Comparison of ENCODE assay signal across 10 cellular contexts in the genomic region with DNA sequence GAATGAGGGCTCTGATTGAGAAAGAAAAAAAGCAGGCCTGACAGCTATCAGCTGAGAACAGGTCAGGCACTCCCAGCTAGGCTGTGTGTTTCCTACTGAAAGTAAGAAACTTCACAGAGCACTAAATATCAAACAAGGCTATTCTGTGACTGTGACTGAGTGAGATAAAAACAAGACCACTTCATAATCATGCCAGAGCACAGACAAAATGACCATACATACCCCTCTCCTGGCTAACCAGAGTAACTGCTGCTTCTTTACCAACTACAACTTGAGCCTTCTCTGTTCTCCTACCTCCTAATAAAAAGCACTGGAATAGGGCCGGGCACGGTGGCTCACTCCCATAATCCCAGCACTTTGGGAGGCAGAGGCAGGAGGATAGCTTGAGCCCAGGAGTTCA. TPM values are rescaled to one million over a fixed set of nuclear protein-coding genes. Genes with fewer than 3 reads are reported as not detected.
A peak's percentile ranks its signal among the peaks of the same experiment; 100 is the strongest.
DNase-seq lines count a peak whose midpoint lies in the region; ATAC-seq, FAIRE-seq and TF ChIP-seq lines count a peak whose summit lies in the region.
"Had no signal": no experiment of that assay in that cellular context is flagged by ENCODE, and none has a peak within 500 bp of the region (broad histone marks: within the 10 kb centered on the region; RNA-seq: fewer than 3 reads in every experiment).

No MANE protein-coding gene starts in this region.

- no peaks in the 10 kb centered on the region for H3K9me1 ChIP-seq in K562 (ENCODE audit: control insufficient read depth, insufficient read depth, low read length)

- TF ChIP-seq RAD21 in Ishikawa (IDR thresholded peaks at IDR 0.05; ENCODE audit: low read depth) (peak; percentile 11; the same call in 1 of the 2 replicates), K562 (CRISPR knock-in tag; conservative IDR thresholded peaks at IDR 0.05 in 1 of 2, IDR thresholded peaks at IDR 0.05 in 1 of 2) (peak; percentile 78 to 93)

- peak overlapping the region in 1 of 2 experiments; percentile 17; a peak in 1 of 4 replicates for H3K9ac ChIP-seq in K562 (ENCODE audit: insufficient read depth in 1 of 2, low read depth in 2 of 2, low read length in 2 of 2)

- in situ Hi-C loops in K562 (cut with MboI) = no loop called here

- TF ChIP-seq CTCF in GM10248 (IDR thresholded peaks at IDR 0.05; ENCODE audit: control extremely low read depth, extremely low read depth, low read depth, missing control alignments) = peak; percentile 36
- peak; percentile 62 to 87 (median 67) for TF ChIP-seq CTCF in K562 (IDR thresholded peaks at IDR 0.05 in 2 of 3, conservative IDR thresholded peaks at IDR 0.05 in 1 of 3; ENCODE audit: insufficient read depth in 2 of 3, low read depth in 1 of 3, low read length in 3 of 3)
- TF ChIP-seq CTCF in osteoblast (IDR thresholded peaks at IDR 0.05; ENCODE audit: extremely low read depth, low read depth, low read length) = peak; percentile 34
- TF ChIP-seq CTCF in body of pancreas (IDR thresholded peaks at IDR 0.05) = no peak

- POLR2A ChIA-PET in GM10248 (lab: Yijun Ruan, JAX) (no interaction called here), K562 (lab: Yijun Ruan, JAX) (interaction anchor here (1.0 kb wide), 1 partner anchor 26 kb away, joined by 3 read pairs; no protein-coding TSS in a partner anchor)

- H3K4me2 ChIP-seq in K562 (ENCODE audit: insufficient read depth, low read length) = peak overlapping the region; percentile 13; the same call in 1 of the 2 replicates
- no peak overlapping the region for H3K4me2 ChIP-seq in osteoblast (ENCODE audit: insufficient read depth, low read length)

- DNase-seq in GM10248 (ENCODE audit: extremely low spot score) (peak; percentile 30), K562 (ENCODE audit: extremely low read depth in 1 of 4, low spot score in 3 of 4) (peak; percentile 38 to 86 (median 68)), osteoblast (ENCODE audit: insufficient read length, low spot score, missing footprints) (peak; percentile 85), body of pancreas (no peak), posterior cingulate gyrus (no peak)
- DNase-seq: left lung; stimulated activated CD4-positive, alpha-beta T cell treated with anti-CD3 and anti-CD28 coated beads, Interleukin-4, amount 100 ng/mL, for 4 hours had no signal

- H3K79me2 ChIP-seq in K562 (ENCODE audit: control insufficient read depth, insufficient read depth, low read length) = no peaks in the 10 kb centered on the region
- H3K79me2 ChIP-seq in osteoblast (ENCODE audit: insufficient read depth, low read length) = no peaks in the 10 kb centered on the region

- H3K4me3 ChIP-seq in K562 (no peak overlapping the region), osteoblast (ENCODE audit: insufficient read depth, low read length) (no peak overlapping the region), body of pancreas (no peak overlapping the region)
- H3K4me3 ChIP-seq: left lung had no signal

- H3K9me3 ChIP-seq in K562 (replicated peaks; ENCODE audit: control insufficient read depth, insufficient read depth, low read depth, low read length) = no peaks in the 10 kb centered on the region
- no peaks in the 10 kb centered on the region for H3K9me3 ChIP-seq in osteoblast (ENCODE audit: low read depth, low read length)
- H3K9me3 ChIP-seq in body of pancreas = no peaks in the 10 kb centered on the region
- H3K9me3 ChIP-seq: left lung had no signal

- intact Hi-C loops in K562 (cut with micrococcal nuclease) = loop anchor here (1.0 to 2.0 kb wide), 3 partner anchors 76 to 152 kb away; no protein-coding TSS in a partner anchor
- intact Hi-C loops in body of pancreas (cut with DNase I) = no loop called here
- intact Hi-C loops in posterior cingulate gyrus (cut with DNase I) = no loop called here

- TF ChIP-seq EP300 in Ishikawa (IDR thresholded peaks at IDR 0.05; ENCODE audit: borderline replicate concordance) (no peak), K562 (IDR thresholded peaks at IDR 0.05; ENCODE audit: low read length) (peak; percentile 68)

- H3K27me3 ChIP-seq in K562 (ENCODE audit: control insufficient read depth in 2 of 2, insufficient read depth in 2 of 2, low read length in 2 of 2) (no peaks in the 10 kb centered on the region), osteoblast (ENCODE audit: insufficient read depth, low read length) (peaks cover 12% of the 10 kb centered on the region), body of pancreas (no peaks in the 10 kb centered on the region)
- H3K27me3 ChIP-seq: left lung had no signal

- H2AFZ ChIP-seq in K562 (ENCODE audit: low read depth, low read length) (no peak overlapping the region; the same call in 1 of the 2 replicates), osteoblast (ENCODE audit: low read length) (no peak overlapping the region)

- TF ChIP-seq POLR2A in K562 (conservative IDR thresholded peaks at IDR 0.05) (no peak), body of pancreas (IDR thresholded peaks at IDR 0.05) (no peak)

- FAIRE-seq in K562 (lab: Jason Lieb, UNC) = peak; percentile 94

- BruUV-seq in K562 (replicated peaks; lab: Mats Ljungman, UMichigan) = no TSS peak

- ATAC-seq in K562 = peak; percentile 95
- no peak for ATAC-seq in body of pancreas
- no peak for ATAC-seq in GM18873 (IDR thresholded peaks at IDR 0.05; ENCODE audit: low FRiP score, unreplicated experiment)
- ATAC-seq: left lung had no signal

- no peaks in the 10 kb centered on the region for H4K20me1 ChIP-seq in K562 (replicated peaks; ENCODE audit: control insufficient read depth, insufficient read depth, low read length)
- H4K20me1 ChIP-seq in osteoblast (ENCODE audit: insufficient read depth, low read length) = no peaks in the 10 kb centered on the region

- WGBS in K562 (ENCODE audit: insufficient coverage, low coverage, missing lambda C conversion rate) = 13% methylated on average over 2 of the region's 2 CpGs
- WGBS in body of pancreas, 2 donors = 89 to 100% methylated on average over 2 of the region's 2 CpGs

- H3K27ac ChIP-seq in K562 (ENCODE audit: extremely low read depth, low read depth, low read length) (no peak overlapping the region), osteoblast (ENCODE audit: low read depth, low read length) (no peak overlapping the region), body of pancreas (no peak overlapping the region)
- H3K27ac ChIP-seq: left lung had no signal

- CTCF ChIA-PET in GM10248 (lab: Yijun Ruan, JAX) = interaction anchor here (1.0 to 1.8 kb wide), 3 partner anchors 10 to 21 kb away, joined by 3 to 7 read pairs (median 4); no protein-coding TSS in a partner anchor
- CTCF ChIA-PET in K562 (lab: Yijun Ruan, JAX; ENCODE audit: low intra/inter-chr PET ratio) = no interaction called here

- peaks cover 8 to 40% of the 10 kb centered on the region in 2 experiments for H3K4me1 ChIP-seq in K562 (replicated peaks in 1 of 2; ENCODE audit: control insufficient read depth in 2 of 2, insufficient read depth in 2 of 2, low read length in 2 of 2)
- H3K4me1 ChIP-seq in osteoblast (ENCODE audit: insufficient read depth, low read length) = no peaks in the 10 kb centered on the region
- H3K4me1 ChIP-seq in body of pancreas = no peaks in the 10 kb centered on the region
- H3K4me1 ChIP-seq: left lung had no signal

- H3K36me3 ChIP-seq in K562 (ENCODE audit: control insufficient read depth, insufficient read depth, low read length) (no peaks in the 10 kb centered on the region), osteoblast (ENCODE audit: insufficient read depth, low read length) (no peaks in the 10 kb centered on the region), body of pancreas (replicated peaks in 1 of 2; ENCODE audit: insufficient read depth in 1 of 2, low read depth in 2 of 2) (no peaks in the 10 kb centered on the region)
- H3K36me3 ChIP-seq: left lung had no signal

RNA-seq across cellular contexts. Expression of gene BTN1A1, which starts 6.8 kb away (rescaled TPM):
- total RNA-seq in K562 (2011; cell fraction: chromatin; rRNA removed; ENCODE audit: low replicate concordance) = not detected in 2 replicates
- not detected in 2 replicates for total RNA-seq in K562 (2011; cell fraction: nucleolus; rRNA removed)
- not detected in 2 replicates for total RNA-seq in K562 (2011; cell fraction: nucleoplasm; rRNA removed)
- total RNA-seq in K562 (2014; rRNA removed) = 0.09 TPM in 1 of 2 replicates, not detected in the other
- 0.15 TPM in 1 of 2 replicates, not detected in the other for total RNA-seq in K562 (2014; rRNA removed; fragmentation: Illumina TruSeq; extraction: Trizol)
- total RNA-seq in K562 (2015; rRNA removed; fragmentation: Illumina TruSeq; extraction: Trizol) = not detected in 2 replicates
- 0.09 TPM in 1 of 2 replicates, not detected in the other for total RNA-seq in K562 (2021)
- 0.04 TPM in 2 replicates for polyA plus RNA-seq in K562 (2011; rRNA removed)
- polyA plus RNA-seq in K562 (2011; cell fraction: cytosol; rRNA removed) = 0.01 TPM in 1 of 2 replicates, not detected in the other
- polyA plus RNA-seq in K562 (2011; cell fraction: nucleus; rRNA removed) = not detected in 2 replicates
- polyA plus RNA-seq in K562 (2012) = 0.04 and 0.05 TPM in 2 replicates
- 0.06 TPM in 1 of 2 replicates, not detected in the other for polyA plus RNA-seq in K562 (2014; fragmentation: Illumina TruSeq; extraction: Trizol)
- polyA plus RNA-seq in K562 (2014; fragmentation: Nextera tagmentation; extraction: Ambion mirVana) = under 1 TPM in 1 of 2 experiments, not detected in 1; 0.01 TPM
- not detected in 2 replicates for polyA plus RNA-seq in K562 (2014; rRNA removed)
- not detected in 2 replicates for polyA minus RNA-seq in K562 (2011; rRNA and poly(A)+ RNA removed)
- polyA minus RNA-seq in K562 (2011; cell fraction: cytosol; rRNA and poly(A)+ RNA removed) = not detected in 2 replicates
- polyA minus RNA-seq in K562 (2011; cell fraction: nucleus; rRNA and poly(A)+ RNA removed) = not detected in 2 replicates
- total RNA-seq in osteoblast = under 0.01 TPM in 2 replicates
- not detected for total RNA-seq in body of pancreas
- total RNA-seq: left lung; T-helper 2 cell treated with Interferon-gamma antibody and Interleukin-4, amounts not matched to agents 100 ng/mL and 5 ng/mL, for 36 hours had no signal

RNA-seq across cellular contexts. Expression of gene BTN2A1, which starts 35.5 kb away (rescaled TPM):
- total RNA-seq in K562 (2011; cell fraction: chromatin; rRNA removed; ENCODE audit: low replicate concordance) = 41.4 and 45.8 TPM in 2 replicates
- total RNA-seq in K562 (2011; cell fraction: nucleolus; rRNA removed) = 30.1 and 32.4 TPM in 2 replicates
- total RNA-seq in K562 (2011; cell fraction: nucleoplasm; rRNA removed) = 28.4 and 29.5 TPM in 2 replicates
- 6.7 and 6.8 TPM in 2 replicates for total RNA-seq in K562 (2014; rRNA removed)
- total RNA-seq in K562 (2014; rRNA removed; fragmentation: Illumina TruSeq; extraction: Trizol) = 17.2 and 17.6 TPM in 2 replicates
- total RNA-seq in K562 (2015; rRNA removed; fragmentation: Illumina TruSeq; extraction: Trizol) = 15.9 and 16.2 TPM in 2 replicates
- total RNA-seq in K562 (2021) = 13.0 and 13.5 TPM in 2 replicates
- polyA plus RNA-seq in K562 (2011; rRNA removed) = 18.9 and 23.2 TPM in 2 replicates
- 13.3 and 16.1 TPM in 2 replicates for polyA plus RNA-seq in K562 (2011; cell fraction: cytosol; rRNA removed)
- 33.9 and 39.5 TPM in 2 replicates for polyA plus RNA-seq in K562 (2011; cell fraction: nucleus; rRNA removed)
- polyA plus RNA-seq in K562 (2012) = 12.6 and 22.3 TPM in 2 replicates
- polyA plus RNA-seq in K562 (2014; fragmentation: Illumina TruSeq; extraction: Trizol) = 19.4 and 22.1 TPM in 2 replicates
- polyA plus RNA-seq in K562 (2014; fragmentation: Nextera tagmentation; extraction: Ambion mirVana) = 10 to 100 TPM in 1 of 2 experiments, 1 to 10 TPM in 1; 7.0 to 16.4 TPM
- polyA plus RNA-seq in K562 (2014; rRNA removed) = 18.0 and 21.7 TPM in 2 replicates
- polyA minus RNA-seq in K562 (2011; rRNA and poly(A)+ RNA removed) = 22.7 and 32.0 TPM in 2 replicates
- 6.4 and 8.2 TPM in 2 replicates for polyA minus RNA-seq in K562 (2011; cell fraction: cytosol; rRNA and poly(A)+ RNA removed)
- polyA minus RNA-seq in K562 (2011; cell fraction: nucleus; rRNA and poly(A)+ RNA removed) = 11.0 and 19.7 TPM in 2 replicates
- 10.5 and 11.5 TPM in 2 replicates for total RNA-seq in osteoblast
- total RNA-seq in body of pancreas = 10 to 100 TPM in 1 of 2 donors, 1 to 10 TPM in 1; 6.2 to 16.5 TPM

RNA-seq across cellular contexts. Expression of gene HMGN4, which starts 44.9 kb away (rescaled TPM):
- total RNA-seq in K562 (2011; cell fraction: chromatin; rRNA removed; ENCODE audit: low replicate concordance) = 23.4 and 44.5 TPM in 2 replicates
- 13.5 and 15.3 TPM in 2 replicates for total RNA-seq in K562 (2011; cell fraction: nucleolus; rRNA removed)
- total RNA-seq in K562 (2011; cell fraction: nucleoplasm; rRNA removed) = 28.3 and 34.4 TPM in 2 replicates
- total RNA-seq in K562 (2014; rRNA removed) = 71.8 and 87.5 TPM in 2 replicates
- 134 and 145 TPM in 2 replicates for total RNA-seq in K562 (2014; rRNA removed; fragmentation: Illumina TruSeq; extraction: Trizol)
- 100 and 102 TPM in 2 replicates for total RNA-seq in K562 (2015; rRNA removed; fragmentation: Illumina TruSeq; extraction: Trizol)
- 78.8 and 79.9 TPM in 2 replicates for total RNA-seq in K562 (2021)
- 95.4 and 111 TPM in 2 replicates for polyA plus RNA-seq in K562 (2011; rRNA removed)
- 35.3 and 57.4 TPM in 2 replicates for polyA plus RNA-seq in K562 (2011; cell fraction: cytosol; rRNA removed)
- polyA plus RNA-seq in K562 (2011; cell fraction: nucleus; rRNA removed) = 24.5 and 38.9 TPM in 2 replicates
- polyA plus RNA-seq in K562 (2012) = 65.4 and 94.0 TPM in 2 replicates
- 97.0 and 104 TPM in 2 replicates for polyA plus RNA-seq in K562 (2014; fragmentation: Illumina TruSeq; extraction: Trizol)
- polyA plus RNA-seq in K562 (2014; fragmentation: Nextera tagmentation; extraction: Ambion mirVana) = 10 to 100 TPM; 35.4 to 41.1 TPM
- polyA plus RNA-seq in K562 (2014; rRNA removed) = 92.2 and 94.1 TPM in 2 replicates
- polyA minus RNA-seq in K562 (2011; rRNA and poly(A)+ RNA removed) = 76.2 and 81.4 TPM in 2 replicates
- polyA minus RNA-seq in K562 (2011; cell fraction: cytosol; rRNA and poly(A)+ RNA removed) = 32.2 and 35.4 TPM in 2 replicates
- polyA minus RNA-seq in K562 (2011; cell fraction: nucleus; rRNA and poly(A)+ RNA removed) = 8.2 and 16.9 TPM in 2 replicates
- total RNA-seq in osteoblast = 62.2 and 64.5 TPM in 2 replicates
- 10 to 100 TPM; 24.4 to 37.1 TPM for total RNA-seq in body of pancreas

RNA-seq across cellular contexts. Expression of gene BTN3A3, which starts 53.0 kb away (rescaled TPM):
- total RNA-seq in K562 (2011; cell fraction: chromatin; rRNA removed; ENCODE audit: low replicate concordance) = 19.6 and 24.0 TPM in 2 replicates
- 4.6 and 4.8 TPM in 2 replicates for total RNA-seq in K562 (2011; cell fraction: nucleolus; rRNA removed)
- total RNA-seq in K562 (2011; cell fraction: nucleoplasm; rRNA removed) = 16.4 and 24.1 TPM in 2 replicates
- total RNA-seq in K562 (2014; rRNA removed) = 0.45 and 1.0 TPM in 2 replicates
- 1.2 and 1.4 TPM in 2 replicates for total RNA-seq in K562 (2014; rRNA removed; fragmentation: Illumina TruSeq; extraction: Trizol)
- total RNA-seq in K562 (2015; rRNA removed; fragmentation: Illumina TruSeq; extraction: Trizol) = 0.98 and 1.3 TPM in 2 replicates
- total RNA-seq in K562 (2021) = 1.4 and 1.5 TPM in 2 replicates
- 3.5 and 7.6 TPM in 2 replicates for polyA plus RNA-seq in K562 (2011; rRNA removed)
- 0.51 and 1.6 TPM in 2 replicates for polyA plus RNA-seq in K562 (2011; cell fraction: cytosol; rRNA removed)
- 24.8 and 44.0 TPM in 2 replicates for polyA plus RNA-seq in K562 (2011; cell fraction: nucleus; rRNA removed)
- polyA plus RNA-seq in K562 (2012) = 1.1 and 3.0 TPM in 2 replicates
- polyA plus RNA-seq in K562 (2014; fragmentation: Illumina TruSeq; extraction: Trizol) = 0.71 and 1.00 TPM in 2 replicates
- under 1 TPM; 0.21 to 0.41 TPM for polyA plus RNA-seq in K562 (2014; fragmentation: Nextera tagmentation; extraction: Ambion mirVana)
- 1.1 and 1.3 TPM in 2 replicates for polyA plus RNA-seq in K562 (2014; rRNA removed)
- polyA minus RNA-seq in K562 (2011; rRNA and poly(A)+ RNA removed) = 5.6 and 15.4 TPM in 2 replicates
- polyA minus RNA-seq in K562 (2011; cell fraction: cytosol; rRNA and poly(A)+ RNA removed) = 0.19 and 0.82 TPM in 2 replicates
- polyA minus RNA-seq in K562 (2011; cell fraction: nucleus; rRNA and poly(A)+ RNA removed) = 3.4 and 18.0 TPM in 2 replicates
- total RNA-seq in osteoblast = 21.5 and 21.7 TPM in 2 replicates
- total RNA-seq in body of pancreas = 10 to 100 TPM in 1 of 2 donors, 1 to 10 TPM in 1; 4.0 to 15.8 TPM

Comparison
In these comparisons a context has a peak if more than half of its experiments do, and no peak if none do; other contexts are left out.
1. DNase-seq: peak in GM10248 (single experiment), K562 (4 of 4) and osteoblast (single experiment); none in body of pancreas (0 of 4) and posterior cingulate gyrus (0 of 10).
2. CTCF ChIP-seq: peak in GM10248 (single experiment), K562 (3 of 3) and osteoblast (single experiment); none in body of pancreas (0 of 7).